ENCODE assay signal across 1 cellular context in the genomic region with DNA sequence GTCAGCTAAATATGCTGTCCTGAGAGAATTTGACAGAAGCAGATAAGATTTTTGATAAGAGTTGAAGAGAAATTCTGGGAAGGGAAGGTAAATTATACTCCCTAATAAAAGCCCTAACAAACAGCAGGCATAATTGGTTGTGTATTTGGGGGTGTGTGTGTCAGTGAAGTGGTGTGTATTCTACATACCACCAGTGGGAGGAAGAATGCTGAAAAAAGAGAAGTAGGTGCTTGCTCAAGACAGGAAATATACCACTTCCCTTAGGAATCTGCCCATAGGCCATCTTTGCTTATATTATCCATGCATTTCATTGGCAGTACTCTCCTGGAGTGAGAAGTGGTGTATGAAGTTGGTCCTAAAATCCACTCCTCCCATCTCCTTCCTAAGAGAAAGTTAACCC.
TF ChIP-seq lines count a peak whose summit lies in the region.

No MANE protein-coding gene starts in this region.

TF ChIP-seq in A549, 52 proteins besides CTCF, POLR2A, EP300 and RAD21 (continued from another document):
- no peak for TF ChIP-seq ZC3H11A (IDR thresholded peaks at IDR 0.05)
